In genomic region chr19:52748336-52748950, GRCh38 we compare ENCODE assay signal across 9 cellular contexts. TPM values are rescaled to one million over a fixed set of nuclear protein-coding genes. Genes with fewer than 3 reads are reported as not detected.
A peak's percentile ranks its signal among the peaks of the same experiment; 100 is the strongest.
DNase-seq lines count a peak whose midpoint lies in the region; ATAC-seq and TF ChIP-seq lines count a peak whose summit lies in the region.
"Had no signal": no experiment of that assay in that cellular context is flagged by ENCODE, and none has a peak within 500 bp of the region (broad histone marks: within the 10 kb centered on the region; RNA-seq: fewer than 3 reads in every experiment).

No MANE protein-coding gene starts in this region.

- no peaks in the 10 kb centered on the region for H3K4me1 Mint-ChIP-seq in stimulated activated memory B cell treated with anti-CD40 and anti-IgM and Interleukin-4, amounts not matched to agents 10 μg/mL and 1 μg/mL and 100 μg/mL, for 72 hours

- H3K4me1 ChIP-seq in right cardiac atrium (ENCODE audit: control insufficient read depth, insufficient read depth, low read length) (no peaks in the 10 kb centered on the region), skeletal muscle satellite cell (ENCODE audit: control insufficient read depth, insufficient read depth, low read length) (no peaks in the 10 kb centered on the region)

- no peaks in the 10 kb centered on the region for H3K36me3 Mint-ChIP-seq in stimulated activated memory B cell treated with anti-CD40 and anti-IgM and Interleukin-4, amounts not matched to agents 10 μg/mL and 1 μg/mL and 100 μg/mL, for 72 hours

- intact Hi-C loops in right cardiac atrium (cut with DNase I) = loop anchor here in 1 of 4 donors (5.0 kb wide), 1 partner anchor 501 kb away; no protein-coding TSS in a partner anchor

- no peaks in the 10 kb centered on the region for H3K36me3 ChIP-seq in skeletal muscle satellite cell (ENCODE audit: insufficient read depth, low read length)

- H3K27ac ChIP-seq in RWPE1 (no peak overlapping the region), right cardiac atrium (ENCODE audit: low read length) (no peak overlapping the region)

- no peak overlapping the region for H3K9ac ChIP-seq in skeletal muscle satellite cell (ENCODE audit: low read depth, low read length)

- H3K4me3 Mint-ChIP-seq in stimulated activated memory B cell treated with anti-CD40 and anti-IgM and Interleukin-4, amounts not matched to agents 10 μg/mL and 1 μg/mL and 100 μg/mL, for 72 hours = no peak overlapping the region

- WGBS in right cardiac atrium = 28% methylated on average over 8 of the region's 8 CpGs

- no peaks in the 10 kb centered on the region for H3K9me3 Mint-ChIP-seq in stimulated activated memory B cell treated with anti-CD40 and anti-IgM and Interleukin-4, amounts not matched to agents 10 μg/mL and 1 μg/mL and 100 μg/mL, for 72 hours

- H3K27ac Mint-ChIP-seq in stimulated activated memory B cell treated with anti-CD40 and anti-IgM and Interleukin-4, amounts not matched to agents 10 μg/mL and 1 μg/mL and 100 μg/mL, for 72 hours = no peak overlapping the region

- peak overlapping the region; percentile 46 for H3K4me2 ChIP-seq in skeletal muscle satellite cell (ENCODE audit: low read length)

- ATAC-seq in right cardiac atrium = peak; percentile 43 to 72
- ATAC-seq in stimulated activated memory B cell treated with anti-CD40 and anti-IgM and Interleukin-4, amounts not matched to agents 10 μg/mL and 1 μg/mL and 100 μg/mL, for 72 hours = no peak
- ATAC-seq in HG02885 (IDR thresholded peaks at IDR 0.05; ENCODE audit: poor library complexity, unreplicated experiment) = no peak

- H3K4me3 ChIP-seq in right cardiac atrium (ENCODE audit: low read length) (no peak overlapping the region), skeletal muscle satellite cell (ENCODE audit: low read length) (peak overlapping the region; percentile 31)
- H3K4me3 ChIP-seq: skin epidermis had no signal

- H3K27me3 Mint-ChIP-seq in stimulated activated memory B cell treated with anti-CD40 and anti-IgM and Interleukin-4, amounts not matched to agents 10 μg/mL and 1 μg/mL and 100 μg/mL, for 72 hours = no peaks in the 10 kb centered on the region

- H3K9me3 ChIP-seq in right cardiac atrium (ENCODE audit: control insufficient read depth, low read length) = no peaks in the 10 kb centered on the region
- no peaks in the 10 kb centered on the region for H3K9me3 ChIP-seq in skeletal muscle satellite cell (replicated peaks; ENCODE audit: low read length)

- CTCF ChIA-PET in RWPE1 (lab: Yijun Ruan, JAX) = no interaction called here

- DNase-seq in NCI-H82 (lab: John Stamatoyannopoulos, UW) = peak; percentile 54
- no peak for DNase-seq in NCI-H82 treated with DMSO at 0.1 percent for 48 hours (lab: John Stamatoyannopoulos, UW; ENCODE audit: unreplicated experiment)
- peak; percentile 18 for DNase-seq in RWPE1 (ENCODE audit: low spot score)
- DNase-seq in right cardiac atrium = peak in 1 of 3 donors; percentile 43
- no peak for DNase-seq in DMS114 treated with DMSO at 0.1 percent for 48 hours (lab: John Stamatoyannopoulos, UW; ENCODE audit: unreplicated experiment)

- POLR2A ChIA-PET in RWPE1 (lab: Yijun Ruan, JAX; ENCODE audit: low non-redundant PET) = no interaction called here

- no peak for TF ChIP-seq CTCF in RWPE1 (conservative IDR thresholded peaks at IDR 0.05; ENCODE audit: low read depth)

- no peaks in the 10 kb centered on the region for H3K27me3 ChIP-seq in right cardiac atrium (ENCODE audit: control insufficient read depth, insufficient read depth)
- no peaks in the 10 kb centered on the region for H3K27me3 ChIP-seq in skeletal muscle satellite cell (ENCODE audit: control insufficient read depth, insufficient read depth, low read length)

RNA-seq across cellular contexts. Expression of gene ZNF611, which starts 13.6 kb away (rescaled TPM):
- 10 to 100 TPM in 1 of 4 donors, 1 to 10 TPM in 3; 8.8 to 12.1 (median 9.3) TPM for total RNA-seq in right cardiac atrium
- polyA plus RNA-seq in right cardiac atrium = 5.9 TPM
- total RNA-seq in skeletal muscle satellite cell (2012; rRNA removed) = 9.4 and 11.7 TPM in 2 replicates

RNA-seq across cellular contexts. Expression of gene ZNF600, which starts 38.1 kb away (rescaled TPM):
- total RNA-seq in right cardiac atrium = 1 to 10 TPM; 2.6 to 4.6 (median 3.6) TPM
- polyA plus RNA-seq in right cardiac atrium = 2.4 TPM
- 4.8 and 6.1 TPM in 2 replicates for total RNA-seq in skeletal muscle satellite cell (2012; rRNA removed)

Comparison
In these comparisons a context has a peak if more than half of its experiments do, and no peak if none do; other contexts are left out.
1. DNase-seq: peak in NCI-H82 (single experiment) and RWPE1 (single experiment); none in NCI-H82 treated with DMSO at 0.1 percent for 48 hours (single experiment) and DMS114 treated with DMSO at 0.1 percent for 48 hours (single experiment).
2. ATAC-seq: peak in right cardiac atrium (2 of 2); none in stimulated activated memory B cell treated with anti-CD40 and anti-IgM and Interleukin-4, amounts not matched to agents 10 μg/mL and 1 μg/mL and 100 μg/mL, for 72 hours (single experiment) and HG02885 (single experiment).